2 cellular contexts compared by ENCODE assay signal in genomic region chr2:69385443-69386151, GRCh38.
TF ChIP-seq lines count a peak whose summit lies in the region.

No MANE protein-coding gene starts in this region.

TF ChIP-seq in SK-N-SH, 30 proteins besides CTCF, POLR2A, EP300 and RAD21 (continued from another document):
- TF ChIP-seq TCF12 (IDR thresholded peaks at IDR 0.05) (no peak), NRF1 (IDR thresholded peaks at IDR 0.05; ENCODE audit: low read depth, low read length) (no peak), IRF3 (IDR thresholded peaks at IDR 0.05; ENCODE audit: low read depth, low read length) (no peak), CHD2 (IDR thresholded peaks at IDR 0.05; ENCODE audit: low read length, partially characterized antibody) (no peak), TEAD4 (IDR thresholded peaks at IDR 0.05; ENCODE audit: borderline replicate concordance, insufficient read depth) (no peak), GABPA (IDR thresholded peaks at IDR 0.05; ENCODE audit: low read depth) (no peak)

TF ChIP-seq in SK-N-SH treated with all-trans-retinoic acid at 6 μM for 48 hours, 23 proteins besides CTCF, POLR2A, EP300 and RAD21 (continued from another document):
- no peak for TF ChIP-seq CREB5 (CRISPR knock-in tag; IDR thresholded peaks at IDR 0.05; ENCODE audit: low read depth)
- TF ChIP-seq TOX (CRISPR knock-in tag; IDR thresholded peaks at IDR 0.05; ENCODE audit: borderline replicate concordance), result no peak
- TF ChIP-seq OSR1 (CRISPR knock-in tag; IDR thresholded peaks at IDR 0.05), result no peak
